8 cellular contexts compared by ENCODE assay signal in the genomic region with DNA sequence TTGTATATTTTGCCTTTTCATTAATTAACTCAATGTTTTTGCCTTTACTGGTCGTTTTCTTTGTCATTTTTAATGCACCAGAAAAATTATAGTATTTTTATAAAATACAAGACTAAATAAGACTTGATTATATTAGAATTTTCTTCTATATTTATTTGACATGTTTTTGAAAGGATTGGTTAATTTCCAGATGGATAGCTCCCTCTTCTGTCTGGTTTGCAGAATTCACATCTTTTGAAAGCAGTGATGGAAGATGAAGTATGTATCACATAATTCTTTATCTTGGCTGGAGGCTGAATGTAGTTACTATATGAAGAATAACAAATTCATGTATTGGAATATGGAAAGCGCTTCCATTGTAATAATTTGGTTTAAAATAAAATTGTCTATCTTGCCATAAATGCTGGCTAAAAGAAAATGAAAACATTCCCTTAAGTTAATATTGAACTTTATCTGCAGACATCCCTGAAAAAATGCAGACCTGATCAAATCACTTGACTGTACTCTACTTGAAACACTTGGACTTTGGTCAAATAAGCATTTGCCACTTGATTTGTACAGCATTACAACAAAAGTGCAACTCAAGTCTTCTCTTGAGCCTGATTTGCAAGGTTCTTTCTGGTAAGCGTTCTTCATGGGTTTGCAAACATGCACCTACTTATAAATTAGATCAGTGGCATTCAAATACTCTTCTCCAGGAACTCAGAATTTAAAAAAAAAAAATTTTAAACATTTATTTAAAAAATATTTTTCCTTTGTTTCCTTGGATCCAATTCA.
DNase-seq lines count a peak whose midpoint lies in the region; ATAC-seq, FAIRE-seq and TF ChIP-seq lines count a peak whose summit lies in the region.

No MANE protein-coding gene starts in this region.

- no peaks in the 10 kb centered on the region for H3K9me3 Mint-ChIP-seq in activated naive CD8-positive, alpha-beta T cell treated with anti-CD3 and anti-CD28 coated beads, Interleukin-2, amount 50 U/mL, for 24 hours

- BruUV-seq in endothelial cell of umbilical vein (replicated peaks; lab: Mats Ljungman, UMichigan) = no TSS peak

- H3K4me1 Mint-ChIP-seq in activated naive CD8-positive, alpha-beta T cell treated with anti-CD3 and anti-CD28 coated beads, Interleukin-2, amount 50 U/mL, for 24 hours = no peaks in the 10 kb centered on the region

- H3K27me3 ChIP-seq in endothelial cell of umbilical vein (ENCODE audit: control insufficient read depth in 2 of 2, insufficient read depth in 2 of 2, low read length in 2 of 2) = no peaks in the 10 kb centered on the region

- peaks cover 11% of the 10 kb centered on the region for H3K4me1 ChIP-seq in A549
- H3K4me1 ChIP-seq in endothelial cell of umbilical vein (ENCODE audit: control insufficient read depth, extremely low read depth, insufficient read depth, low read length) = peaks cover 73% of the 10 kb centered on the region

- TF ChIP-seq EP300 in A549 (IDR thresholded peaks at IDR 0.05) = no peak

- H3K27ac ChIP-seq in A549 (peak overlapping the region in 1 of 2 experiments; percentile 40; a peak in 2 of 6 replicates), endothelial cell of umbilical vein (ENCODE audit: insufficient read depth, low read depth, low read length) (peak overlapping the region; percentile 100)

- no peaks in the 10 kb centered on the region for H3K36me3 ChIP-seq in endothelial cell of umbilical vein (ENCODE audit: control insufficient read depth in 2 of 2, extremely low read depth in 1 of 2, insufficient read depth in 2 of 2, low read length in 2 of 2)

- no peaks in the 10 kb centered on the region for H3K36me3 Mint-ChIP-seq in activated naive CD8-positive, alpha-beta T cell treated with anti-CD3 and anti-CD28 coated beads, Interleukin-2, amount 50 U/mL, for 24 hours (ENCODE audit: low read depth)

- TF ChIP-seq POLR2A in A549 (IDR thresholded peaks at IDR 0.05; ENCODE audit: low read length) (no peak), endothelial cell of umbilical vein (IDR thresholded peaks at IDR 0.05; ENCODE audit: low read depth, low read length) (no peak)

- no peaks in the 10 kb centered on the region for H4K20me1 ChIP-seq in endothelial cell of umbilical vein (replicated peaks; ENCODE audit: control insufficient read depth, extremely low read depth, insufficient read depth, low read length)

- H2AFZ ChIP-seq in endothelial cell of umbilical vein (ENCODE audit: low read depth, low read length) = no peak overlapping the region

- CTCF ChIA-PET in A549 (lab: Yijun Ruan, JAX) = interaction anchor here (0.6 to 5.2 kb wide), 21 partner anchors 10 to 308 kb away, joined by 3 to 55 read pairs (median 4); no protein-coding TSS in a partner anchor
- CTCF ChIA-PET in endothelial cell of umbilical vein (lab: Charles Lee) = interaction anchor here (0.6 to 4.7 kb wide), 20 partner anchors 14 to 239 kb away, joined by 3 to 46 read pairs (median 4); a partner anchor contains a TSS

- TF ChIP-seq RAD21 in A549 (conservative IDR thresholded peaks at IDR 0.05 in 1 of 2, IDR thresholded peaks at IDR 0.05 in 1 of 2) = peak; percentile 94 to 95

- H3K27me3 Mint-ChIP-seq in activated naive CD8-positive, alpha-beta T cell treated with anti-CD3 and anti-CD28 coated beads, Interleukin-2, amount 50 U/mL, for 24 hours = no peaks in the 10 kb centered on the region

- H3K4me3 Mint-ChIP-seq in activated naive CD8-positive, alpha-beta T cell treated with anti-CD3 and anti-CD28 coated beads, Interleukin-2, amount 50 U/mL, for 24 hours = no peak overlapping the region

- FAIRE-seq in A549 (lab: Jason Lieb, UNC) (peak; percentile 81), GM18507 (lab: Jason Lieb, UNC) (peak; percentile 15), endothelial cell of umbilical vein (lab: Jason Lieb, UNC) (no peak)

- H3K9ac ChIP-seq in endothelial cell of umbilical vein (replicated peaks; ENCODE audit: extremely low read depth, insufficient read depth, low read length) = peak overlapping the region; percentile 96

- H3K27ac Mint-ChIP-seq in activated naive CD8-positive, alpha-beta T cell treated with anti-CD3 and anti-CD28 coated beads, Interleukin-2, amount 50 U/mL, for 24 hours = no peak overlapping the region

- intact Hi-C loops in endothelial cell of umbilical vein (cut with micrococcal nuclease) = loop anchor here (1.0 to 2.0 kb wide), 12 partner anchors 18 to 393 kb away; a partner anchor contains a TSS

- peak in 1 of 2 experiments; percentile 66; a peak in 3 of 6 replicates for ATAC-seq in A549
- no peak for ATAC-seq in activated naive CD8-positive, alpha-beta T cell treated with anti-CD3 and anti-CD28 coated beads, Interleukin-2, amount 50 U/mL, for 24 hours

- H3K9me3 ChIP-seq in A549 (no peaks in the 10 kb centered on the region), endothelial cell of umbilical vein (replicated peaks; ENCODE audit: control insufficient read depth, insufficient read depth, low read length) (no peaks in the 10 kb centered on the region)

- dilution Hi-C loops in endothelial cell of umbilical vein (cut with MboI; ENCODE audit: extremely low pct_ligation_motif_present, low sequenced_read_pairs) = no loop called here

- POLR2A ChIA-PET in A549 (lab: Yijun Ruan, JAX) = interaction anchor here (0.9 kb wide), 1 partner anchor 238 kb away, joined by 4 read pairs; no protein-coding TSS in a partner anchor
- POLR2A ChIA-PET in endothelial cell of umbilical vein (lab: Charles Lee) = interaction anchor here (0.5 to 2.2 kb wide), 6 partner anchors 17 to 307 kb away, joined by 3 to 11 read pairs (median 4); no protein-coding TSS in a partner anchor

- H3K4me3 ChIP-seq in A549 (no peak overlapping the region), endothelial cell of umbilical vein (replicated peaks in 1 of 3; ENCODE audit: insufficient read depth in 1 of 3, low read depth in 1 of 3, low read length in 3 of 3) (no peak overlapping the region)

- H3K79me2 ChIP-seq in endothelial cell of umbilical vein (ENCODE audit: control insufficient read depth, insufficient read depth, low read length) = no peaks in the 10 kb centered on the region

- TF ChIP-seq CTCF in A549 (IDR thresholded peaks at IDR 0.05) (peak; percentile 93), endothelial cell of umbilical vein (IDR thresholded peaks at IDR 0.05; ENCODE audit: extremely low read depth in 1 of 2, insufficient read depth in 1 of 2, low read depth in 1 of 2, low read length in 2 of 2) (peak; percentile 37)

- peak overlapping the region; percentile 21; the same call in 2 of the 3 replicates for H3K4me2 ChIP-seq in A549
- H3K4me2 ChIP-seq in endothelial cell of umbilical vein (ENCODE audit: insufficient read depth, low read length) = peak overlapping the region; percentile 82

- DNase-seq in A549 (ENCODE audit: low read depth in 1 of 2, low spot score in 1 of 2) (peak; percentile 18 to 62), GM18507 (ENCODE audit: extremely low spot score, insufficient read length, low read depth) (no peak), NCI-H774 (lab: John Stamatoyannopoulos, UW) (peak; percentile 40), endothelial cell of umbilical vein (ENCODE audit: low read depth, low spot score) (peak; percentile 81), renal cortical epithelial cell (ENCODE audit: low read depth) (peak; percentile 64), activated gamma-delta T cell (lab: John Stamatoyannopoulos, UW) (no peak), iPS-NIHi7 (ENCODE audit: extremely low spot score) (no peak)
- DNase-seq in activated naive CD8-positive, alpha-beta T cell treated with anti-CD3 and anti-CD28 coated beads, Interleukin-2, amount 50 U/mL, for 24 hours = no peak

- 31% methylated on average over 3 of the region's 3 CpGs for WGBS in A549 (ENCODE audit: missing lambda C conversion rate)

- no peaks in the 10 kb centered on the region for H3K9me1 ChIP-seq in endothelial cell of umbilical vein (replicated peaks; ENCODE audit: control insufficient read depth, extremely low read depth, insufficient read depth, low read length)

TF ChIP-seq in A549, 52 proteins besides CTCF, POLR2A, EP300 and RAD21:
- TF ChIP-seq SMC3 (IDR thresholded peaks at IDR 0.05) (peak; percentile 98), ZC3H11A (IDR thresholded peaks at IDR 0.05) (no peak)
TF ChIP-seq in A549: peak in this region for 1.

TF ChIP-seq in endothelial cell of umbilical vein, 7 proteins besides CTCF, POLR2A, EP300 and RAD21:
- TF ChIP-seq, protein P1, sequence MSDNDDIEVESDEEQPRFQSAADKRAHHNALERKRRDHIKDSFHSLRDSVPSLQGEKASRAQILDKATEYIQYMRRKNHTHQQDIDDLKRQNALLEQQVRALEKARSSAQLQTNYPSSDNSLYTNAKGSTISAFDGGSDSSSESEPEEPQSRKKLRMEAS (IDR thresholded peaks at IDR 0.05; ENCODE audit: insufficient read depth, insufficient read length) = no peak
- TF ChIP-seq EZH2 (IDR thresholded peaks at IDR 0.05; ENCODE audit: borderline replicate concordance, low read depth, low read length, severe bottlenecking) = no peak
- TF ChIP-seq GATA2 (IDR thresholded peaks at IDR 0.05; ENCODE audit: insufficient read depth, insufficient read length, low read depth, low read length) = no peak
- TF ChIP-seq FOS (IDR thresholded peaks at IDR 0.05; ENCODE audit: borderline replicate concordance, insufficient read depth, low read length) = no peak
- TF ChIP-seq JUN (IDR thresholded peaks at IDR 0.05; ENCODE audit: borderline replicate concordance, insufficient read depth, insufficient read length, low read depth) = no peak
- no peak for TF ChIP-seq MYC (IDR thresholded peaks at IDR 0.05; ENCODE audit: low read depth, low read length)
- no peak for TF ChIP-seq POLR2AphosphoS5 (IDR thresholded peaks at IDR 0.05; ENCODE audit: insufficient read depth, low read depth, low read length)

Comparison
In these comparisons a context has a peak if more than half of its experiments do, and no peak if none do; other contexts are left out.
1. DNase-seq: peak in A549 (2 of 2), NCI-H774 (single experiment), endothelial cell of umbilical vein (single experiment) and renal cortical epithelial cell (single experiment); none in GM18507 (single experiment), activated naive CD8-positive, alpha-beta T cell treated with anti-CD3 and anti-CD28 coated beads, Interleukin-2, amount 50 U/mL, for 24 hours (single experiment), activated gamma-delta T cell (single experiment) and iPS-NIHi7 (single experiment).